ENCODE assay signal across 8 cellular contexts in the genomic region with DNA sequence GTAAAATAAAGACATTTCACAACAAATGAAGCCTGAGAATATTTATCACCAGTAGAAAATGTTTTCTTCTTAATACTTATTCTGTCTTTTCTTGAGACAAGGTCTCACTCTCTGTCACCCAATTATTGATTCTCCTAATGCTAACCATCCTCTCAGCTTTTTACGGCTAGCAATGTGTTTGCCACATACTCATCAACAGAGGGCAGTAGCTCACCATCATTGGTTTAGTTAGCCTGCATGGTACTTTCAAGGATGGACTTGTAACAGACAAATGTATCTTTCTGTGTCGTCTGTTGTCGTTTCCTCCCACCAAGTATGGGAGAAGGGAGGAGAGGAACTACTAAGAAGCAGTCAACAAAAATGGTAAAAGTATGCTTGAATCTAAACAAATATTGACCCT. TPM values are rescaled to one million over a fixed set of nuclear protein-coding genes. Genes with fewer than 3 reads are reported as not detected.
DNase-seq lines count a peak whose midpoint lies in the region; ATAC-seq and TF ChIP-seq lines count a peak whose summit lies in the region.

No MANE protein-coding gene starts in this region.

- H3K9ac ChIP-seq in Loucy (ENCODE audit: low read depth, low read length, poor library complexity, severe bottlenecking) = no peak overlapping the region

- ATAC-seq in stimulated activated naive CD8-positive, alpha-beta T cell treated with anti-CD3 and anti-CD28 coated beads, Interleukin-15, Interleukin-2, amounts not matched to agents 100 U/mL and 50 U/mL, for 24 hours = peak; percentile 74

- H3K27me3 Mint-ChIP-seq in MCF 10A (ENCODE audit: insufficient read depth, unreplicated experiment) = peaks cover 14% of the 10 kb centered on the region

- POLR2A ChIA-PET in HEK293T (lab: Yijun Ruan, JAX) (interaction anchor here (1.1 to 2.3 kb wide), 2 partner anchors 194 to 211 kb away, joined by 3 to 13 read pairs; a partner anchor contains a TSS), MCF 10A (lab: Yijun Ruan, JAX) (interaction anchor here (0.6 to 5.5 kb wide), 11 partner anchors 147 to 648 kb away, joined by 3 to 49 read pairs (median 5); a partner anchor contains a TSS)

- H3K4me1 Mint-ChIP-seq in MCF 10A (ENCODE audit: insufficient read depth, unreplicated experiment) = peaks cover 14% of the 10 kb centered on the region

- H3K4me2 ChIP-seq in Loucy (ENCODE audit: low read depth, low read length, poor library complexity, severe bottlenecking) = peak overlapping the region; percentile 86

- DNase-seq in AG09309 (ENCODE audit: low read depth) (peak; percentile 40), GM12865 (ENCODE audit: low read depth) (peak; percentile 79), HEK293T (ENCODE audit: extremely low spot score) (peak; percentile 55), RPMI8226 (peak; percentile 55), MCF 10A (ENCODE audit: unreplicated experiment) (peak; percentile 81), iris pigment epithelial cell (ENCODE audit: low read depth) (peak; percentile 79)
- peak; percentile 17 for DNase-seq in stimulated activated naive CD8-positive, alpha-beta T cell treated with anti-CD3 and anti-CD28 coated beads, Interleukin-15, Interleukin-2, amounts not matched to agents 100 U/mL and 50 U/mL, for 24 hours

- no peaks in the 10 kb centered on the region for H3K36me3 ChIP-seq in Loucy (ENCODE audit: insufficient read depth, low read length)

- H3K4me3 ChIP-seq in AG09309 (ENCODE audit: control insufficient read depth, low read depth, low read length) (no peak overlapping the region), GM12865 (ENCODE audit: low read depth, low read length) (no peak overlapping the region), Loucy (ENCODE audit: low read length, poor library complexity, severe bottlenecking) (peak overlapping the region; percentile 61)

- peak overlapping the region; percentile 80; the same call in 1 of the 2 replicates for H2AFZ ChIP-seq in Loucy (ENCODE audit: low read length)

- TF ChIP-seq CTCF in AG09309 (IDR thresholded peaks at IDR 0.05; ENCODE audit: control insufficient read depth, insufficient read depth, low read depth, low read length, missing control alignments) = peak; percentile 90
- peak; percentile 80 for TF ChIP-seq CTCF in GM12865 (IDR thresholded peaks at IDR 0.05; ENCODE audit: insufficient read depth, low read depth, low read length, missing control alignments)
- peak; percentile 90 for TF ChIP-seq CTCF in Loucy (conservative IDR thresholded peaks at IDR 0.05; ENCODE audit: low read length)
- TF ChIP-seq CTCF in MCF 10A (IDR thresholded peaks at IDR 0.05; ENCODE audit: unreplicated experiment) = peak; percentile 83

- H3K9me2 ChIP-seq in Loucy (replicated peaks; ENCODE audit: low read depth, low read length) = no peaks in the 10 kb centered on the region

- peaks cover 8% of the 10 kb centered on the region for H3K27me3 ChIP-seq in Loucy (ENCODE audit: insufficient read depth, low read length, poor library complexity, severe bottlenecking)

- no TSS peak for BruUV-seq in MCF 10A (replicated peaks; lab: Mats Ljungman, UMichigan)

- intact Hi-C loops in MCF 10A (cut with micrococcal nuclease) = loop anchor here (1.0 kb wide), 2 partner anchors 194 to 201 kb away; no protein-coding TSS in a partner anchor

- peaks cover 6% of the 10 kb centered on the region for H3K4me1 ChIP-seq in Loucy (ENCODE audit: insufficient read depth, low read length, poor library complexity, severe bottlenecking)

- CTCF ChIA-PET in HEK293T (lab: Yijun Ruan, JAX) (interaction anchor here (0.6 to 5.3 kb wide), 12 partner anchors 48 to 595 kb away, joined by 3 to 81 read pairs (median 4); a partner anchor contains a TSS), MCF 10A (lab: Yijun Ruan, JAX) (interaction anchor here (0.6 to 7.3 kb wide), 72 partner anchors 9 to 1274 kb away, joined by 3 to 601 read pairs (median 4); a partner anchor contains a TSS)

- no peaks in the 10 kb centered on the region for H3K36me3 Mint-ChIP-seq in MCF 10A (ENCODE audit: insufficient read depth, unreplicated experiment)

- no peak overlapping the region for H3K4me3 Mint-ChIP-seq in MCF 10A (ENCODE audit: unreplicated experiment)

- no peaks in the 10 kb centered on the region for H3F3A ChIP-seq in Loucy (ENCODE audit: low read depth)

- H3K9me3 Mint-ChIP-seq in MCF 10A (ENCODE audit: unreplicated experiment) = no peaks in the 10 kb centered on the region

- no peaks in the 10 kb centered on the region for H4K20me1 ChIP-seq in Loucy (ENCODE audit: insufficient read depth, low read length, poor library complexity, severe bottlenecking)

- no peaks in the 10 kb centered on the region for H3K9me3 ChIP-seq in Loucy (ENCODE audit: insufficient read depth, low read depth, low read length)

- no peaks in the 10 kb centered on the region for H3K79me2 ChIP-seq in Loucy (ENCODE audit: insufficient read depth, low read length)

- H3K27ac Mint-ChIP-seq in MCF 10A (ENCODE audit: low read depth, unreplicated experiment) = no peak overlapping the region

TF ChIP-seq in HEK293T, 16 proteins besides CTCF, POLR2A, EP300 and RAD21:
- TF ChIP-seq HDGF (IDR thresholded peaks at IDR 0.05; ENCODE audit: borderline replicate concordance) (no peak), CTBP1 (IDR thresholded peaks at IDR 0.05; ENCODE audit: borderline replicate concordance) (0 out of 2 replicates have a peak, but pooled peaks have one; percentile 57)

RNA-seq across cellular contexts. Expression of a gene that starts 5.9 kb away (rescaled TPM):
- total RNA-seq in MCF 10A (2022) = 28.6 and 31.4 TPM in 2 replicates

Comparison
In these comparisons a context has a peak if more than half of its experiments do, and no peak if none do; other contexts are left out.
1. DNase-seq: peak in every context shown above with its lines; median percentile 81 in MCF 10A; 79 in GM12865; 79 in iris pigment epithelial cell; 55 in HEK293T; 55 in RPMI8226; 40 in AG09309; 17 in stimulated activated naive CD8-positive, alpha-beta T cell treated with anti-CD3 and anti-CD28 coated beads, Interleukin-15, Interleukin-2, amounts not matched to agents 100 U/mL and 50 U/mL, for 24 hours.